In genomic region chr6:149846321-149846720, GRCh38 we compare ENCODE assay signal across 1 cellular context.
TF ChIP-seq lines count a peak whose summit lies in the region.

No MANE protein-coding gene starts in this region.

TF ChIP-seq in IMR-90, 13 proteins besides CTCF, POLR2A, EP300 and RAD21:
- TF ChIP-seq MAZ (IDR thresholded peaks at IDR 0.05; ENCODE audit: borderline replicate concordance, low read depth, low read length) (no peak), SMC3 (IDR thresholded peaks at IDR 0.05; ENCODE audit: low read depth, low read length) (no peak), BHLHE40 (IDR thresholded peaks at IDR 0.05; ENCODE audit: low read depth, low read length) (peak; percentile 34; the same call in 1 of the 2 replicates), CHD1 (IDR thresholded peaks at IDR 0.05; ENCODE audit: low read depth, low read length) (no peak), ELK1 (IDR thresholded peaks at IDR 0.05; ENCODE audit: borderline replicate concordance, low read depth, low read length) (no peak), CEBPB (IDR thresholded peaks at IDR 0.05; ENCODE audit: low read depth, low read length) (no peak), RCOR1 (IDR thresholded peaks at IDR 0.05; ENCODE audit: insufficient replicate concordance, low read length) (peak; percentile 34), USF2 (IDR thresholded peaks at IDR 0.05; ENCODE audit: low read depth, low read length) (no peak), RFX5 (IDR thresholded peaks at IDR 0.05; ENCODE audit: low read depth, low read length) (no peak), MXI1 (IDR thresholded peaks at IDR 0.05; ENCODE audit: borderline replicate concordance, low read depth, low read length) (no peak; the same call in 1 of the 2 replicates), NFE2L2 (IDR thresholded peaks at IDR 0.05; ENCODE audit: low read depth, low read length) (peak; percentile 91), FOS (IDR thresholded peaks at IDR 0.05; ENCODE audit: low read depth, low read length) (peak; percentile 59; the same call in 1 of the 2 replicates), MAFK (IDR thresholded peaks at IDR 0.05; ENCODE audit: low read depth, low read length) (peak; percentile 67)
